In the genomic region with DNA sequence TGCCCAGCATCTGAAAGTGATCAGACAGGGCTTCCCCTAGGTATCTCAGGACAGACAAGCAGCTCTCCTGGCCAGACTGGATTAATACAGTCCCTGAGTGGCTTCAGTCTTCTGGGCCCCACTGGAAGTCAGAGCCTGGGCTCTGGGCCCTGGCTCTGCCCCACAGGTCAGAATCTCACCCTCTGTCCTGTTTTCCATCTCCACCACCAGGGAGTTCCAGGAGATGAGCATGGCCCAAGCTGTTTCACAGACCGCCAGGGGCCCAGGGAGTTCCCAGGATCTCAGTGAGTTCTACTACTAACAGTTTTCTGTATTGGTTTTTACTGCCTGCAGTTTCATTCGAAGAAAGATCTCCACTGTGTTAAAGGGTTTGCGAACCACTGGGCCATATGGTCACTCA, we compare ENCODE assay signal across 19 cellular contexts.
"Had no signal": no experiment of that assay in that cellular context is flagged by ENCODE, and none has a peak within 500 bp of the region (broad histone marks: within the 10 kb centered on the region; RNA-seq: fewer than 3 reads in every experiment).

No MANE protein-coding gene starts in this region.

- H3K4me1 ChIP-seq: breast epithelium had no signal

- H3K4me3 Mint-ChIP-seq: activated T-cell treated with anti-CD3 and anti-CD28 coated beads, Interleukin-2, amount 50 U/mL, for 72 hours had no signal

- H3K27ac ChIP-seq: breast epithelium, esophagus muscularis mucosa, gastroesophageal sphincter, ovary, tibial nerve, VCaP had no signal

- H3K27me3 ChIP-seq: breast epithelium, esophagus muscularis mucosa, gastroesophageal sphincter, ovary, tibial nerve had no signal

- DNase-seq: activated CD4-positive, alpha-beta T cell treated with anti-CD3 and anti-CD28 coated beads, Interleukin-2, amount 50 U/mL, for 4 hours; activated CD4-positive, CD25-positive, alpha-beta regulatory T cell treated with anti-CD3 and anti-CD28 coated beads, Interleukin-2, amount 50 U/mL, for 72 hours; activated effector memory CD4-positive, alpha-beta T cell treated with anti-CD3 and anti-CD28 coated beads, Interleukin-2, amount 50 U/mL, for 16 hours; activated naive CD4-positive, alpha-beta T cell treated with anti-CD3 and anti-CD28 coated beads, Interleukin-2, amount 50 U/mL, for 16 hours; activated T-cell treated with anti-CD3 and anti-CD28 coated beads, Interleukin-2, amount 50 U/mL, for 72 hours; aorta; effector CD4-positive, alpha-beta T cell; midbrain; ovary; stimulated activated CD4-positive, alpha-beta T cell treated with anti-CD3 and anti-CD28 coated beads, Interleukin-12 subunit alpha, Interleukin-12 subunit beta, amount 100 ng/mL, for 4 hours; stimulated activated CD4-positive, alpha-beta T cell treated with anti-CD3 and anti-CD28 coated beads, Interleukin-2, amount 100 ng/mL, for 24 hours; stimulated activated naive CD8-positive, alpha-beta T cell treated with anti-CD3 and anti-CD28 coated beads, Interleukin-15, Interleukin-2, amounts not matched to agents 100 U/mL and 50 U/mL, for 24 hours; SW 1271; T-helper 2 cell had no signal

- H3K9me3 ChIP-seq: ovary had no signal

- H3K36me3 ChIP-seq: breast epithelium, esophagus muscularis mucosa, gastroesophageal sphincter, ovary, tibial nerve had no signal

- H3K27ac Mint-ChIP-seq: activated T-cell treated with anti-CD3 and anti-CD28 coated beads, Interleukin-2, amount 50 U/mL, for 72 hours had no signal

- ATAC-seq: activated T-cell treated with anti-CD3 and anti-CD28 coated beads, Interleukin-2, amount 50 U/mL, for 72 hours; gastroesophageal sphincter; stimulated activated naive CD8-positive, alpha-beta T cell treated with anti-CD3 and anti-CD28 coated beads, Interleukin-15, Interleukin-2, amounts not matched to agents 100 U/mL and 50 U/mL, for 24 hours had no signal

- H3K4me3 ChIP-seq: breast epithelium, esophagus muscularis mucosa, gastroesophageal sphincter, ovary, tibial nerve had no signal
